In genomic region chr13:104577029-104577820, GRCh38 we compare ENCODE assay signal across 21 cellular contexts.
DNase-seq lines count a peak whose midpoint lies in the region; ATAC-seq and TF ChIP-seq lines count a peak whose summit lies in the region.
"Had no signal": no experiment of that assay in that cellular context is flagged by ENCODE, and none has a peak within 500 bp of the region (broad histone marks: within the 10 kb centered on the region; RNA-seq: fewer than 3 reads in every experiment).

No MANE protein-coding gene starts in this region.

- H3K36me3 Mint-ChIP-seq in mesothelial cell of epicardium = peaks cover 16% of the 10 kb centered on the region
- H3K36me3 Mint-ChIP-seq in T-helper 17 cell (ENCODE audit: low read depth) = no peaks in the 10 kb centered on the region
- H3K36me3 Mint-ChIP-seq: CD8-positive, alpha-beta T cell had no signal

- H3K27ac Mint-ChIP-seq in mesothelial cell of epicardium = peak overlapping the region; percentile 71
- H3K27ac Mint-ChIP-seq in T-helper 17 cell = no peak overlapping the region
- H3K27ac Mint-ChIP-seq: CD8-positive, alpha-beta T cell had no signal

- H3K4me3 Mint-ChIP-seq in mesothelial cell of epicardium (no peak overlapping the region), T-helper 17 cell (no peak overlapping the region)
- H3K4me3 Mint-ChIP-seq: CD8-positive, alpha-beta T cell had no signal

- no peaks in the 10 kb centered on the region for H3K27me3 Mint-ChIP-seq in mesothelial cell of epicardium (ENCODE audit: low read depth)
- H3K27me3 Mint-ChIP-seq in T-helper 17 cell = no peaks in the 10 kb centered on the region

- H3K4me3 ChIP-seq in cardiac fibroblast (replicated peaks in 1 of 2; ENCODE audit: low read depth in 2 of 2, low read length in 2 of 2) (no peak overlapping the region), colonic mucosa (no peak overlapping the region)
- H3K4me3 ChIP-seq: BLaER1 treated with 17β-estradiol and CSF1 and Interleukin-3, amounts not matched to agents 10 nM and 100 nM had no signal

- H3K4me1 ChIP-seq in colonic mucosa = no peaks in the 10 kb centered on the region
- H3K4me1 ChIP-seq: BLaER1 treated with 17β-estradiol and CSF1 and Interleukin-3, amounts not matched to agents 10 nM and 100 nM had no signal

- H3K9me3 ChIP-seq in colonic mucosa = no peaks in the 10 kb centered on the region
- H3K9me3 ChIP-seq in T-helper 17 cell (ENCODE audit: control insufficient read depth, low read length, poor library complexity, severe bottlenecking) = no peaks in the 10 kb centered on the region
- H3K9me3 ChIP-seq: BLaER1 treated with 17β-estradiol and CSF1 and Interleukin-3, amounts not matched to agents 10 nM and 100 nM had no signal

- intact Hi-C loops in colonic mucosa (cut with DNase I) = loop anchor here (10.0 kb wide), 2 partner anchors 188 to 1392 kb away; no protein-coding TSS in a partner anchor

- TF ChIP-seq CTCF in cardiac fibroblast (IDR thresholded peaks at IDR 0.05; ENCODE audit: low read depth, low read length) = no peak
- TF ChIP-seq CTCF in mesothelial cell of epicardium (IDR thresholded peaks at IDR 0.05; ENCODE audit: unreplicated experiment) = no peak
- no peak for TF ChIP-seq CTCF in colonic mucosa (IDR thresholded peaks at IDR 0.05)

- H3K27ac ChIP-seq in colonic mucosa = no peak overlapping the region
- H3K27ac ChIP-seq: BLaER1 treated with 17β-estradiol and CSF1 and Interleukin-3, amounts not matched to agents 10 nM and 100 nM; HL-60 had no signal

- DNase-seq in NCI-H226 = peak; percentile 88
- peak; percentile 10 to 62 for DNase-seq in cardiac fibroblast (ENCODE audit: low read depth in 2 of 2)
- no peak for DNase-seq in mesothelial cell of epicardium (ENCODE audit: low spot score in 2 of 2, unreplicated experiment in 2 of 2)
- DNase-seq in colonic mucosa = no peak
- no peak for DNase-seq in NCI-H2029 (lab: John Stamatoyannopoulos, UW)
- no peak for DNase-seq in T-helper 17 cell
- DNase-seq: Calu3; CD8-positive, alpha-beta T cell; DMS53; EL; Karpas-422; MM.1S; NCI-H1092; NCI-H146; NCI-H2081; NCI-H2171 treated with DMSO at 0.1 percent for 48 hours; NK-92 treated with Interleukin-12 subunit alpha and Interleukin-12 subunit beta, amount 100 ng/mL, for 24 hours; Right ventricle myocardium superior had no signal

- H3K4me1 Mint-ChIP-seq in mesothelial cell of epicardium (peaks cover 18% of the 10 kb centered on the region), T-helper 17 cell (no peaks in the 10 kb centered on the region)

- peak; percentile 50 for ATAC-seq in HG02610 (IDR thresholded peaks at IDR 0.05; ENCODE audit: unreplicated experiment)
- ATAC-seq in T-helper 17 cell = no peak
- ATAC-seq: CD8-positive, alpha-beta T cell had no signal

- H3K36me3 ChIP-seq in colonic mucosa = no peaks in the 10 kb centered on the region
- H3K36me3 ChIP-seq: BLaER1 treated with 17β-estradiol and CSF1 and Interleukin-3, amounts not matched to agents 10 nM and 100 nM had no signal

- H3K27me3 ChIP-seq in colonic mucosa = no peaks in the 10 kb centered on the region
- H3K27me3 ChIP-seq: BLaER1 treated with 17β-estradiol and CSF1 and Interleukin-3, amounts not matched to agents 10 nM and 100 nM had no signal

- peaks cover 18% of the 10 kb centered on the region for H3K9me3 Mint-ChIP-seq in mesothelial cell of epicardium
- H3K9me3 Mint-ChIP-seq: CD8-positive, alpha-beta T cell had no signal

- H3K9ac ChIP-seq in colonic mucosa (ENCODE audit: low read depth in 2 of 2, low read length in 2 of 2) = no peak overlapping the region
- H3K9ac ChIP-seq: BLaER1 treated with 17β-estradiol and CSF1 and Interleukin-3, amounts not matched to agents 10 nM and 100 nM had no signal

Comparison
In these comparisons a context has a peak if more than half of its experiments do, and no peak if none do; other contexts are left out.
1. DNase-seq: peak in NCI-H226 (single experiment) and cardiac fibroblast (2 of 2); none in mesothelial cell of epicardium (0 of 2), colonic mucosa (single experiment), NCI-H2029 (single experiment) and T-helper 17 cell (0 of 3).